ENCODE assay signal across 7 cellular contexts in genomic region chr10:88091490-88092061, GRCh38.
DNase-seq lines count a peak whose midpoint lies in the region; ATAC-seq and TF ChIP-seq lines count a peak whose summit lies in the region.

No MANE protein-coding gene starts in this region.

- DNase-seq in activated CD4-positive, alpha-beta T cell treated with anti-CD3 and anti-CD28 coated beads, Interleukin-2, amount 50 U/mL, for 1 hour = peak; percentile 47
- DNase-seq in left lung (peak in 1 of 2 donors; percentile 53), NCI-H1417 treated with DMSO at 0.1 percent for 48 hours (lab: John Stamatoyannopoulos, UW) (no peak), foreskin melanocyte (no peak), NCI-H2081 (lab: John Stamatoyannopoulos, UW) (no peak)

- H3K4me1 ChIP-seq in left lung = peaks cover 0 to 42% of the 10 kb centered on the region in 2 donors

- peak overlapping the region; percentile 20 to 91 for H3K27ac ChIP-seq in left lung

- intact Hi-C loops in left lung (cut with DNase I) = no loop called here

- ATAC-seq in GM19467 (IDR thresholded peaks at IDR 0.05; ENCODE audit: unreplicated experiment) (peak; percentile 82), HG03469 (IDR thresholded peaks at IDR 0.05; ENCODE audit: unreplicated experiment) (peak; percentile 83), left lung (no peak)

- H3K36me3 ChIP-seq in left lung = no peaks in the 10 kb centered on the region

- no peaks in the 10 kb centered on the region for H3K9me3 ChIP-seq in left lung

- no peak for TF ChIP-seq CTCF in left lung (IDR thresholded peaks at IDR 0.05)

- H3K4me3 ChIP-seq in left lung = no peak overlapping the region

- no peaks in the 10 kb centered on the region for H3K27me3 ChIP-seq in left lung
